Comparison of ENCODE assay signal across 15 cellular contexts in the genomic region with DNA sequence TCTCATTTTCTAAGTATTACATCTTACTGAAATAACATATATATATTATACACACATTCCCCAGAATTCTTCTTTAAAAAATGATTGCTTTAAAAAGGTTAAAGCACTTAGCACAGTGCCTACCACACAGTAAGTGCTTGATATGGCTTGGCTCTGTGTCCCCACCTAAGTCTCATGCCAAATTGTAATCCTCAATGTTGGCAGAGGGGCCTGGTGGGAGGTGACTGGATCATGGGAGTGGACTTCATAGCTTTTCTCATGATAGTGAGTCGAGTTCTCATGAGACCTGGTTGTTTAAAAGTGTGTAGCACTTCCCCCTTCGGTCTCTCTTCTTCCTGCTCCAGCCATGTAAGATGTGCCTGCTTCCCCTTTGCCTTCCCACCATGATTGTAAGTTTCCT. TPM values are rescaled to one million over a fixed set of nuclear protein-coding genes. Genes with fewer than 3 reads are reported as not detected.
DNase-seq lines count a peak whose midpoint lies in the region; ATAC-seq and TF ChIP-seq lines count a peak whose summit lies in the region.
"Had no signal": no experiment of that assay in that cellular context is flagged by ENCODE, and none has a peak within 500 bp of the region (broad histone marks: within the 10 kb centered on the region; RNA-seq: fewer than 3 reads in every experiment).

No MANE protein-coding gene starts in this region.

- H4K20me1 ChIP-seq in osteoblast (ENCODE audit: insufficient read depth, low read length): no peaks in the 10 kb centered on the region
- H4K20me1 ChIP-seq in MM.1S (ENCODE audit: insufficient read depth, low read length): no peaks in the 10 kb centered on the region

- no peak overlapping the region for H3K9ac ChIP-seq in MM.1S (ENCODE audit: low read length)

- ATAC-seq in SK-N-SH treated with all-trans-retinoic acid at 6 μM for 48 hours (no peak), GM21619 (IDR thresholded peaks at IDR 0.05; ENCODE audit: unreplicated experiment) (no peak)

- H3K9me3 ChIP-seq in osteoblast (ENCODE audit: low read depth, low read length) (no peaks in the 10 kb centered on the region), MM.1S (replicated peaks; ENCODE audit: insufficient read depth, low read length) (no peaks in the 10 kb centered on the region)

- H3K27me3 ChIP-seq in osteoblast (ENCODE audit: insufficient read depth, low read length): no peaks in the 10 kb centered on the region
- no peaks in the 10 kb centered on the region; the same call in 1 of the 2 replicates for H3K27me3 ChIP-seq in MM.1S (replicated peaks; ENCODE audit: insufficient read depth, low read length)

- H3F3A ChIP-seq in MM.1S (ENCODE audit: insufficient read depth, low read length): no peaks in the 10 kb centered on the region

- H3K27ac ChIP-seq in osteoblast (ENCODE audit: low read depth, low read length) (peak overlapping the region; percentile 4), MM.1S (ENCODE audit: low read length) (no peak overlapping the region)
- H3K27ac ChIP-seq: PC-9 had no signal

- no peak overlapping the region for H2AFZ ChIP-seq in osteoblast (ENCODE audit: low read length)
- H2AFZ ChIP-seq in MM.1S (ENCODE audit: low read length): no peak overlapping the region
- H2AFZ ChIP-seq: PC-9 had no signal

- DNase-seq in AG04449 (ENCODE audit: low read depth, low spot score) (peak; percentile 70), fibroblast of peridontal ligament (ENCODE audit: extremely low read depth) (peak; percentile 66), osteoblast (ENCODE audit: insufficient read length, low spot score, missing footprints) (peak; percentile 3), NCI-H2107 (lab: John Stamatoyannopoulos, UW) (no peak), MM.1S (no peak), foreskin melanocyte (no peak)
- DNase-seq: COR-L47, DMS153, KBM-7, NCI-H1105, NCI-H1694 treated with DMSO at 0.1 percent for 48 hours, NCI-H69, PC-9 had no signal

- no peaks in the 10 kb centered on the region for H3K9me2 ChIP-seq in MM.1S (replicated peaks; ENCODE audit: insufficient read depth, low read length)

- CTCF ChIA-PET in AG04449 (lab: Yijun Ruan, JAX): no interaction called here

- H3K79me2 ChIP-seq in osteoblast (ENCODE audit: insufficient read depth, low read length): no peaks in the 10 kb centered on the region
- H3K79me2 ChIP-seq in MM.1S (ENCODE audit: low read length): no peaks in the 10 kb centered on the region

- TF ChIP-seq CTCF in AG04449 (IDR thresholded peaks at IDR 0.05; ENCODE audit: insufficient read depth, low read length, missing control alignments): no peak
- TF ChIP-seq CTCF in osteoblast (IDR thresholded peaks at IDR 0.05; ENCODE audit: extremely low read depth, low read depth, low read length): no peak
- TF ChIP-seq CTCF in MM.1S (IDR thresholded peaks at IDR 0.05; ENCODE audit: low read length): no peak

- H3K36me3 ChIP-seq in osteoblast (ENCODE audit: insufficient read depth, low read length) (peaks cover 6% of the 10 kb centered on the region), MM.1S (replicated peaks; ENCODE audit: insufficient read depth, low read length) (no peaks in the 10 kb centered on the region)

- POLR2A ChIA-PET in AG04449 (lab: Yijun Ruan, JAX): interaction anchor here (0.6 kb wide), 1 partner anchor 157 kb away, joined by 4 read pairs; no protein-coding TSS in a partner anchor

- H3K4me1 ChIP-seq in osteoblast (ENCODE audit: insufficient read depth, low read length): peaks cover 7% of the 10 kb centered on the region
- no peaks in the 10 kb centered on the region for H3K4me1 ChIP-seq in MM.1S (ENCODE audit: low read length)

- no peak overlapping the region for H3K4me3 ChIP-seq in AG04449 (ENCODE audit: low read depth, low read length)
- H3K4me3 ChIP-seq in osteoblast (ENCODE audit: insufficient read depth, low read length): no peak overlapping the region
- no peak overlapping the region for H3K4me3 ChIP-seq in MM.1S (ENCODE audit: low read length)
- H3K4me3 ChIP-seq: PC-9 had no signal

- H3K4me2 ChIP-seq in osteoblast (ENCODE audit: insufficient read depth, low read length): no peak overlapping the region
- H3K4me2 ChIP-seq in MM.1S (ENCODE audit: low read depth, low read length): no peak overlapping the region
- H3K4me2 ChIP-seq: PC-9 had no signal

TF ChIP-seq in SK-N-SH treated with all-trans-retinoic acid at 6 μM for 48 hours, 23 proteins besides CTCF, POLR2A, EP300 and RAD21:
- TF ChIP-seq ISL1 (CRISPR knock-in tag; IDR thresholded peaks at IDR 0.05) (peak; percentile 35; the same call in 1 of the 2 replicates), TCF4 (CRISPR knock-in tag; IDR thresholded peaks at IDR 0.05; ENCODE audit: borderline replicate concordance) (no peak)

RNA-seq across cellular contexts. Expression of gene CRYAB, which starts 6.2 kb away (rescaled TPM):
- 54.3 and 55.4 TPM in 2 replicates for total RNA-seq in osteoblast
- total RNA-seq: PC-9 had no signal

RNA-seq across cellular contexts. Expression of gene HSPB2, which starts 7.1 kb away (rescaled TPM):
- total RNA-seq in osteoblast: 2.1 and 2.2 TPM in 2 replicates

RNA-seq across cellular contexts. Expression of gene C11orf52, which starts 13.3 kb away (rescaled TPM):
- total RNA-seq in osteoblast: 1.2 and 1.4 TPM in 2 replicates

RNA-seq across cellular contexts. Expression of gene CFAP68, which starts 26.1 kb away (rescaled TPM):
- 8.3 and 10.9 TPM in 2 replicates for total RNA-seq in osteoblast

RNA-seq across cellular contexts. Expression of gene FDXACB1, which starts 26.4 kb away (rescaled TPM):
- total RNA-seq in osteoblast: 1.4 and 1.5 TPM in 2 replicates

Comparison
In these comparisons a context has a peak if more than half of its experiments do, and no peak if none do; other contexts are left out.
1. DNase-seq: peak in AG04449 (single experiment), fibroblast of peridontal ligament (single experiment) and osteoblast (single experiment); none in NCI-H2107 (single experiment), MM.1S (single experiment) and foreskin melanocyte (single experiment).